Comparison of ENCODE assay signal across 33 cellular contexts in genomic region chr14:51145246-51145645, GRCh38.
"Had no signal": no experiment of that assay in that cellular context is flagged by ENCODE, and none has a peak within 500 bp of the region (broad histone marks: within the 10 kb centered on the region; RNA-seq: fewer than 3 reads in every experiment).

No MANE protein-coding gene starts in this region.

- H3K9ac ChIP-seq: neural progenitor cell, parathyroid adenoma, SK-N-SH had no signal

- H3K27ac ChIP-seq: breast epithelium, coronary artery, gastrocnemius medialis, hepatocyte, neural progenitor cell, parathyroid adenoma, testis, transverse colon had no signal

- H3K36me3 Mint-ChIP-seq: neural progenitor cell had no signal

- H3K27me3 ChIP-seq: breast epithelium, dorsolateral prefrontal cortex, gastrocnemius medialis, hepatocyte, neural progenitor cell, testis, transverse colon had no signal

- H3K4me1 Mint-ChIP-seq: activated CD4-positive, alpha-beta memory T cell treated with anti-CD3 and anti-CD28 coated beads, Interleukin-2, amount 10 ng/mL, durations not matched to agents 7 days and 5 days; activated CD4-positive, alpha-beta T cell treated with anti-CD3 and anti-CD28 coated beads, Interleukin-2, amount 10 ng/mL, durations not matched to agents 24 days and 14 days; central memory CD8-positive, alpha-beta T cell; natural killer cell; neural progenitor cell had no signal

- H3K4me3 ChIP-seq: breast epithelium, coronary artery, dorsolateral prefrontal cortex, gastrocnemius medialis, hepatocyte, neural progenitor cell, testis, transverse colon had no signal

- H3K9me3 ChIP-seq: gastrocnemius medialis, SK-N-SH, testis, transverse colon had no signal

- H3K79me2 ChIP-seq: hepatocyte, parathyroid adenoma had no signal

- DNase-seq: activated CD4-positive, alpha-beta memory T cell treated with anti-CD3 and anti-CD28 coated beads, Interleukin-2, amount 10 ng/mL, durations not matched to agents 7 days and 5 days; activated CD4-positive, alpha-beta T cell treated with anti-CD3 and anti-CD28 coated beads, Interleukin-2, amount 10 ng/mL, durations not matched to agents 24 days and 14 days; activated CD4-positive, CD25-positive, alpha-beta regulatory T cell treated with anti-CD3 and anti-CD28 coated beads, Interleukin-2, amount 50 U/mL, for 72 hours; activated CD8-positive, alpha-beta memory T cell treated with anti-CD3 and anti-CD28 coated beads, Interleukin-2, amount 50 U/mL, for 48 hours; activated gamma-delta T cell treated with Interleukin-2 at 50 U/mL for 16 hours; activated naive CD4-positive, alpha-beta T cell treated with anti-CD3 and anti-CD28 coated beads, Interleukin-2, amount 50 U/mL, for 16 hours; activated T-cell treated with anti-CD3 and anti-CD28 coated beads, Interleukin-2, amount 50 U/mL, for 24 hours; dorsolateral prefrontal cortex; effector memory CD4-positive, alpha-beta T cell; erythroblast; gastrocnemius medialis; glutamatergic neuron; kidney; left colon; midbrain; natural killer cell; occipital lobe; right cardiac atrium; SK-N-SH; stimulated activated CD4-positive, alpha-beta T cell treated with anti-CD3 and anti-CD28 coated beads, Interleukin-12 subunit alpha, Interleukin-12 subunit beta, amount 100 ng/mL, for 4 hours; stimulated activated CD4-positive, alpha-beta T cell treated with anti-CD3 and anti-CD28 coated beads, Interleukin-4, amount 100 ng/mL, for 1 hour; stimulated activated naive CD8-positive, alpha-beta T cell treated with anti-CD3 and anti-CD28 coated beads, Interleukin-15, Interleukin-2, amounts not matched to agents 100 U/mL and 50 U/mL, for 24 hours; SW 1271; T-helper 9 cell; testis; transverse colon had no signal

- ATAC-seq: gastrocnemius medialis; left colon; natural killer cell; right cardiac atrium; stimulated activated naive CD8-positive, alpha-beta T cell treated with anti-CD3 and anti-CD28 coated beads, Interleukin-15, Interleukin-2, amounts not matched to agents 100 U/mL and 50 U/mL, for 24 hours had no signal

- H3K9me2 ChIP-seq: SK-N-SH had no signal

- H3K4me2 ChIP-seq: hepatocyte, neural progenitor cell, SK-N-SH had no signal

- H3K36me3 ChIP-seq: breast epithelium, gastrocnemius medialis, neural progenitor cell, transverse colon had no signal

- H3K9me3 Mint-ChIP-seq: activated T-cell treated with anti-CD3 and anti-CD28 coated beads, Interleukin-2, amount 50 U/mL, for 24 hours; central memory CD8-positive, alpha-beta T cell; natural killer cell had no signal

- H3K27ac Mint-ChIP-seq: activated CD4-positive, alpha-beta memory T cell treated with anti-CD3 and anti-CD28 coated beads, Interleukin-2, amount 10 ng/mL, durations not matched to agents 7 days and 5 days; activated CD4-positive, alpha-beta T cell treated with anti-CD3 and anti-CD28 coated beads, Interleukin-2, amount 10 ng/mL, durations not matched to agents 24 days and 14 days; activated T-cell treated with anti-CD3 and anti-CD28 coated beads, Interleukin-2, amount 50 U/mL, for 24 hours; natural killer cell; neural progenitor cell; T-helper 1 cell treated with Interleukin-12 subunit alpha and Interleukin-12 subunit beta and Interleukin-4 antibody, amounts not matched to agents 30 μg/mL and 1 μg/mL, for 36 hours had no signal

- H3K4me3 Mint-ChIP-seq: activated CD4-positive, alpha-beta memory T cell treated with anti-CD3 and anti-CD28 coated beads, Interleukin-2, amount 10 ng/mL, durations not matched to agents 7 days and 5 days; activated CD4-positive, alpha-beta T cell treated with anti-CD3 and anti-CD28 coated beads, Interleukin-2, amount 10 ng/mL, durations not matched to agents 24 days and 14 days; activated T-cell treated with anti-CD3 and anti-CD28 coated beads, Interleukin-2, amount 50 U/mL, for 24 hours; central memory CD8-positive, alpha-beta T cell; natural killer cell; neural progenitor cell; T-helper 1 cell treated with Interleukin-12 subunit alpha and Interleukin-12 subunit beta and Interleukin-4 antibody, amounts not matched to agents 30 μg/mL and 1 μg/mL, for 36 hours had no signal

- H2AFZ ChIP-seq: hepatocyte, neural progenitor cell, parathyroid adenoma had no signal

- H3K4me1 ChIP-seq: breast epithelium, gastrocnemius medialis, neural progenitor cell, parathyroid adenoma, testis had no signal
